ENCODE assay signal across 15 cellular contexts in genomic region chr10:14358886-14359573, GRCh38. TPM values are rescaled to one million over a fixed set of nuclear protein-coding genes. Genes with fewer than 3 reads are reported as not detected.
DNase-seq lines count a peak whose midpoint lies in the region; ATAC-seq and TF ChIP-seq lines count a peak whose summit lies in the region.
"Had no signal": no experiment of that assay in that cellular context is flagged by ENCODE, and none has a peak within 500 bp of the region (broad histone marks: within the 10 kb centered on the region; RNA-seq: fewer than 3 reads in every experiment).

No MANE protein-coding gene starts in this region.

- H3K4me3 ChIP-seq in WERI-Rb-1 (ENCODE audit: low read depth, low read length) (no peak overlapping the region), osteoblast (ENCODE audit: insufficient read depth, low read length) (no peak overlapping the region), sigmoid colon (no peak overlapping the region)
- H3K4me3 ChIP-seq: BLaER1 treated with 17β-estradiol and CSF1 and Interleukin-3, amounts not matched to agents 10 nM and 100 nM; heart left ventricle; SK-N-MC had no signal

- H3K27ac ChIP-seq in WERI-Rb-1 (no peak overlapping the region), osteoblast (ENCODE audit: low read depth, low read length) (peak overlapping the region; percentile 29), sigmoid colon (no peak overlapping the region)
- H3K27ac ChIP-seq: BLaER1 treated with 17β-estradiol and CSF1 and Interleukin-3, amounts not matched to agents 10 nM and 100 nM; heart left ventricle; SK-N-MC had no signal

- no peaks in the 10 kb centered on the region for H3K79me2 ChIP-seq in osteoblast (ENCODE audit: insufficient read depth, low read length)

- H3K4me1 ChIP-seq in osteoblast (ENCODE audit: insufficient read depth, low read length) (peaks cover 16% of the 10 kb centered on the region), sigmoid colon (no peaks in the 10 kb centered on the region)
- H3K4me1 ChIP-seq: heart left ventricle had no signal

- H3K27me3 ChIP-seq in WERI-Rb-1 (ENCODE audit: insufficient read depth, low read depth, severe bottlenecking) = no peaks in the 10 kb centered on the region
- peaks cover 30% of the 10 kb centered on the region for H3K27me3 ChIP-seq in osteoblast (ENCODE audit: insufficient read depth, low read length)
- no peaks in the 10 kb centered on the region for H3K27me3 ChIP-seq in sigmoid colon
- H3K27me3 ChIP-seq: BLaER1 treated with 17β-estradiol and CSF1 and Interleukin-3, amounts not matched to agents 10 nM and 100 nM had no signal

- no peak for TF ChIP-seq POLR2A in sigmoid colon (IDR thresholded peaks at IDR 0.05)

- TF ChIP-seq CTCF in WERI-Rb-1 (IDR thresholded peaks at IDR 0.05; ENCODE audit: low read depth, low read length) (no peak), osteoblast (IDR thresholded peaks at IDR 0.05; ENCODE audit: extremely low read depth, low read depth, low read length) (no peak), sigmoid colon (IDR thresholded peaks at IDR 0.05) (no peak)

- no peak for ATAC-seq in GM21576 (IDR thresholded peaks at IDR 0.05; ENCODE audit: unreplicated experiment)
- ATAC-seq: activated T-helper 17 cell treated with anti-CD3 and anti-CD28 coated beads, Interleukin-2, amount 50 U/mL, for 72 hours; heart left ventricle had no signal

- peak overlapping the region; percentile 37 for H3K4me2 ChIP-seq in osteoblast (ENCODE audit: insufficient read depth, low read length)

- H3K36me3 ChIP-seq in WERI-Rb-1 (no peaks in the 10 kb centered on the region), osteoblast (ENCODE audit: insufficient read depth, low read length) (no peaks in the 10 kb centered on the region), sigmoid colon (no peaks in the 10 kb centered on the region)
- H3K36me3 ChIP-seq: BLaER1 treated with 17β-estradiol and CSF1 and Interleukin-3, amounts not matched to agents 10 nM and 100 nM; heart left ventricle had no signal

- H4K20me1 ChIP-seq in osteoblast (ENCODE audit: insufficient read depth, low read length) = no peaks in the 10 kb centered on the region
- H4K20me1 ChIP-seq: BLaER1 treated with 17β-estradiol and CSF1 and Interleukin-3, amounts not matched to agents 10 nM and 100 nM had no signal

- no peak for TF ChIP-seq EP300 in sigmoid colon (IDR thresholded peaks at IDR 0.05)

- H3K9me3 ChIP-seq in WERI-Rb-1 (ENCODE audit: severe bottlenecking) (no peaks in the 10 kb centered on the region), osteoblast (ENCODE audit: low read depth, low read length) (no peaks in the 10 kb centered on the region), sigmoid colon (no peaks in the 10 kb centered on the region)
- H3K9me3 ChIP-seq: BLaER1 treated with 17β-estradiol and CSF1 and Interleukin-3, amounts not matched to agents 10 nM and 100 nM; heart left ventricle had no signal

- DNase-seq in MV-4-11 (lab: John Stamatoyannopoulos, UW) (peak; percentile 58), NCI-H526 treated with DMSO at 0.1 percent for 48 hours (lab: John Stamatoyannopoulos, UW) (peak; percentile 91), WERI-Rb-1 (peak; percentile 18), osteoblast (ENCODE audit: insufficient read length, low spot score, missing footprints) (no peak), sigmoid colon (no peak)
- no peak for DNase-seq in stimulated activated CD4-positive, alpha-beta T cell treated with anti-CD3 and anti-CD28 coated beads, Interleukin-2, amount 100 ng/mL, for 48 hours
- DNase-seq: activated CD4-positive, alpha-beta memory T cell treated with anti-CD3 and anti-CD28 coated beads, Interleukin-2, amount 10 ng/mL, durations not matched to agents 7 days and 5 days; DND-41; heart left ventricle; NCI-H1092; stimulated activated CD4-positive, alpha-beta T cell treated with anti-CD3 and anti-CD28 coated beads, Interleukin-12 subunit alpha, Interleukin-12 subunit beta, amount 100 ng/mL, for 4 hours had no signal

- intact Hi-C loops in sigmoid colon (cut with DNase I) = no loop called here

- peak overlapping the region; percentile 19 for H2AFZ ChIP-seq in osteoblast (ENCODE audit: low read length)

- WGBS in sigmoid colon, 2 donors = 40 to 69% methylated on average over 9 of the region's 9 CpGs

RNA-seq across cellular contexts. Expression of gene FRMD4A, which starts 28.3 kb away (rescaled TPM):
- total RNA-seq in osteoblast (41.3 and 42.4 TPM in 2 replicates), sigmoid colon (10 to 100 TPM; 14.4 to 27.8 (median 21.7) TPM)
- 10 to 100 TPM in 1 of 3 donors, 1 to 10 TPM in 2; 3.0 to 13.2 (median 3.9) TPM for polyA plus RNA-seq in sigmoid colon

Comparison
In these comparisons a context has a peak if more than half of its experiments do, and no peak if none do; other contexts are left out.
1. DNase-seq: peak in MV-4-11 (single experiment), NCI-H526 treated with DMSO at 0.1 percent for 48 hours (single experiment) and WERI-Rb-1 (single experiment); none in osteoblast (single experiment), stimulated activated CD4-positive, alpha-beta T cell treated with anti-CD3 and anti-CD28 coated beads, Interleukin-2, amount 100 ng/mL, for 48 hours (0 of 2) and sigmoid colon (single experiment).